28 cellular contexts compared by ENCODE assay signal in the genomic region with DNA sequence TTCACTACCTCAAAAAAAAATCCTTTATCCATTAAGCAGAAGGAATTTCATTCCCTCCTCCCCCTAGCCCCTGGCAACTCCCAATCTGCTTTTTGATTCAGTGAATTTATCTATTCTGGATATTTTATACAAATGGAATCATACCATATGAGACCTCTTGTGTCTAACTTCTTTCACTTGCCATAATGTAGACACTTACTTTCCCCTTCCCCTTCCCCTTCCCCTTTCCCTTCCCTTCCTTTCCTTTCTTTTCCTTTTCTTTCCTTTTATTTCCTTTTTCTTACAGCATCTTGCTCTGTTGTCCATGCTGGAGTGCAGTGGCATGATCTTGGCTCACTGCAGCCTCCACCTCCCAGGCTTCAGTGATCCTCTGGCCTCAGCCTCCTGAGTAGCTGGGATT.
"Had no signal": no experiment of that assay in that cellular context is flagged by ENCODE, and none has a peak within 500 bp of the region (broad histone marks: within the 10 kb centered on the region; RNA-seq: fewer than 3 reads in every experiment).

No MANE protein-coding gene starts in this region.

- H3K36me3 ChIP-seq: left lung, lower lobe of right lung, pancreas, prostate gland, sigmoid colon, spleen, suprapubic skin, thoracic aorta, tibial artery, upper lobe of right lung had no signal

- FAIRE-seq: islet of Langerhans, kidney, pancreas, small intestine, urothelium cell line had no signal

- ATAC-seq: left colon; left lung; lower lobe of right lung; naive thymus-derived CD8-positive, alpha-beta T cell; pancreas; right cardiac atrium; stimulated activated effector memory CD8-positive, alpha-beta T cell treated with anti-CD3 and anti-CD28 coated beads, Interleukin-12 subunit alpha, Interleukin-12 subunit beta, amount 100 ng/mL, for 72 hours; upper lobe of right lung had no signal

- H3K27me3 Mint-ChIP-seq: stimulated activated naive CD8-positive, alpha-beta T cell treated with anti-CD3 and anti-CD28 coated beads, Interleukin-15, Interleukin-2, amounts not matched to agents 100 ng/mL and 50 ng/mL, for 24 hours had no signal

- H3K4me1 Mint-ChIP-seq: immature natural killer cell; nephron; neural crest cell; stimulated activated effector memory CD8-positive, alpha-beta T cell treated with anti-CD3 and anti-CD28 coated beads, Interleukin-12 subunit alpha, Interleukin-12 subunit beta, amount 100 ng/mL, for 72 hours had no signal

- H3K9me3 Mint-ChIP-seq: immature natural killer cell; naive thymus-derived CD8-positive, alpha-beta T cell; nephron; neural crest cell; stimulated activated effector memory CD8-positive, alpha-beta T cell treated with anti-CD3 and anti-CD28 coated beads, Interleukin-12 subunit alpha, Interleukin-12 subunit beta, amount 100 ng/mL, for 72 hours; stimulated activated naive CD8-positive, alpha-beta T cell treated with anti-CD3 and anti-CD28 coated beads, Interleukin-15, Interleukin-2, amounts not matched to agents 100 ng/mL and 50 ng/mL, for 24 hours had no signal

- H3K27ac ChIP-seq: left lung, lower lobe of right lung, pancreas, prostate gland, sigmoid colon, spleen, suprapubic skin, thoracic aorta, tibial artery, upper lobe of right lung had no signal

- H3K9me3 ChIP-seq: left lung, lower lobe of right lung, pancreas, prostate gland, sigmoid colon, spleen, suprapubic skin, thoracic aorta, tibial artery, upper lobe of right lung had no signal

- H3K4me1 ChIP-seq: pancreas, prostate gland, sigmoid colon, suprapubic skin, tibial artery had no signal

- H3K4me3 ChIP-seq: left lung, lower lobe of right lung, pancreas, prostate gland, sigmoid colon, spleen, suprapubic skin, thoracic aorta, tibial artery, upper lobe of right lung had no signal

- DNase-seq: immature natural killer cell; kidney; left colon; left lung; lower lobe of right lung; mammary epithelial cell; mesenchymal stem cell; naive thymus-derived CD8-positive, alpha-beta T cell; nucleus accumbens; pancreas; retina; right cardiac atrium; sigmoid colon; spleen; stimulated activated CD4-positive, alpha-beta T cell treated with anti-CD3 and anti-CD28 coated beads, Interleukin-4, amount 100 ng/mL, for 24 hours; stimulated activated naive CD4-positive, alpha-beta T cell; tibial artery; upper lobe of right lung had no signal

- H3K27ac Mint-ChIP-seq: immature natural killer cell; naive thymus-derived CD8-positive, alpha-beta T cell; nephron; stimulated activated effector memory CD8-positive, alpha-beta T cell treated with anti-CD3 and anti-CD28 coated beads, Interleukin-12 subunit alpha, Interleukin-12 subunit beta, amount 100 ng/mL, for 72 hours; stimulated activated naive CD8-positive, alpha-beta T cell treated with anti-CD3 and anti-CD28 coated beads, Interleukin-15, Interleukin-2, amounts not matched to agents 100 ng/mL and 50 ng/mL, for 24 hours had no signal

- H3K4me3 Mint-ChIP-seq: immature natural killer cell; naive thymus-derived CD8-positive, alpha-beta T cell; nephron; neural crest cell; stimulated activated effector memory CD8-positive, alpha-beta T cell treated with anti-CD3 and anti-CD28 coated beads, Interleukin-12 subunit alpha, Interleukin-12 subunit beta, amount 100 ng/mL, for 72 hours; stimulated activated naive CD8-positive, alpha-beta T cell treated with anti-CD3 and anti-CD28 coated beads, Interleukin-15, Interleukin-2, amounts not matched to agents 100 ng/mL and 50 ng/mL, for 24 hours had no signal

- H3K36me3 Mint-ChIP-seq: immature natural killer cell; naive thymus-derived CD8-positive, alpha-beta T cell; stimulated activated effector memory CD8-positive, alpha-beta T cell treated with anti-CD3 and anti-CD28 coated beads, Interleukin-12 subunit alpha, Interleukin-12 subunit beta, amount 100 ng/mL, for 72 hours had no signal

- H3K27me3 ChIP-seq: left lung, pancreas, sigmoid colon, spleen, suprapubic skin, upper lobe of right lung had no signal
